In the genomic region with DNA sequence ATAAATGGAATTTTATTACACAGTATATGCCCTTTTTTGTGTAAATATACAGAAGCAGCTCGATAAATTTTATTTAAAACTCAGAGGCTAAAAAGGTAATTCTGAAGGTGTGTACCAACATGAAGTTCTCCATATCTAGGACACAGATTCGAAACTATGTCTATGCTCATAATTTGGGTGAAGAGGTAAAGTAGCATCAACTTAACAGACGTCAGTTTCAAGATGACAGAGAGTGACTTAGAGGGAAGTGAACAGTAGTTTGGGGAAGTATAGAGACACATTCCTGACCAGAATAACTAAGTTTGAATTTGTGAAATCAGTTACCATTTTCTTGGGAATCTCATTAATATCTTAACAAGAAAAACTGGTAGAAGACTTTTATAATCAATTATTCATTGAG, we compare ENCODE assay signal across 22 cellular contexts.
"Had no signal": no experiment of that assay in that cellular context is flagged by ENCODE, and none has a peak within 500 bp of the region (broad histone marks: within the 10 kb centered on the region; RNA-seq: fewer than 3 reads in every experiment).

No MANE protein-coding gene starts in this region.

- DNase-seq: islet precursor cell; left ventricle myocardium inferior; mesendoderm; naive B cell; natural killer cell; nephron progenitor cell; ovary; right lobe of liver; stimulated activated CD4-positive, alpha-beta T cell treated with anti-CD3 and anti-CD28 coated beads, Interleukin-1b, Interleukin-23, amount 100 ng/mL, for 48 hours; stimulated activated CD4-positive, alpha-beta T cell treated with anti-CD3 and anti-CD28 coated beads, Interleukin-2, amount 100 ng/mL, for 48 hours; stimulated activated naive B cell treated with anti-CD40 and anti-IgM and Interleukin-4, amounts not matched to agents 10 μg/mL and 1 μg/mL and 100 μg/mL, for 72 hours; stimulated activated naive CD8-positive, alpha-beta T cell treated with anti-CD3 and anti-CD28 coated beads, Interleukin-15, Interleukin-2, amounts not matched to agents 100 U/mL and 50 U/mL, for 24 hours; stomach; testis; thyroid gland; transverse colon; upper lobe of left lung had no signal

- H3K4me3 ChIP-seq: hepatocyte, left ventricle myocardium inferior, lung, neural progenitor cell, ovary, right atrium auricular region, right lobe of liver, smooth muscle cell, stomach, testis, thyroid gland, transverse colon, upper lobe of left lung had no signal
